ENCODE assay signal across 7 cellular contexts in the genomic region with DNA sequence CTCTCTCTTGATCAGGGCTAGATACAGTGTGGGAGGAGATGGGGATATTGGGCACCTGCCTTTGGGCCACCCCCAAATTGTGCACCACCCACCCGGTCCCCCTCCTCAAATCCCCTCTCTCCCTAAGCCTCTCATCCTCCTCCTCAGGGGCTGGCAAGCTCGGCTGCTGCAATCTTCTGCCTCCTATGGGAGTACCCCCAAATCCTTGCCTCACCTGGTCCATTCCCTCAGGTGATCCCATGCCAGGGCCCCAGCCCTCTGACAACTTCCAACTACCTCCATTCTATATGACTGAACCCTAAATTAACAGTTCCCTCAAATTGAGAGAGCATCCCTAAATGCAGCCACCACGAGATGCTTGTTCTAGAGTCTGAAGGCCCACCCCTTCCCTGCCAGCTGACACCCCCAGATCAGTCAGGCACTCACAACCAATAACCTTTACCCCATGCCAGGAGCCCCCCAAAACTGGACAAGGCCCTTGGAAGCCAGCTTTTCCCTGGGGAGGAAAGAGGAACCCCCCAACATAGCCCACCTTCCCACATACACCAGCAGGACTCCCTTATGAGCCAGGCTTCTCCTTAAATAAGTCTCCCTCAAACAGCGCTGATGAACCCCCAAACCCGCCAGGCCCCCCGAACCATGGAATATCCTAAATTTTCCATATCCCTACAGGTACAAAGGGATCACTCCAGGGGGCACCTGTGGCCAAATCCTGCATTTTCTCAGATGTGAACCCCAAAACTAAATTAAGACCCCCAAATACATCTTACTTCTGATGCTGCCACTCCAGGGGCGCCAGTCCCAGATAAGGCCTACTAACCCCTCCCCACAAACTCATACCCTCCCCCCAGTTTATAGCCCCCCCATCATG. TPM values are rescaled to one million over a fixed set of nuclear protein-coding genes. Genes with fewer than 3 reads are reported as not detected.
A peak's percentile ranks its signal among the peaks of the same experiment; 100 is the strongest.
DNase-seq lines count a peak whose midpoint lies in the region; ATAC-seq and TF ChIP-seq lines count a peak whose summit lies in the region.
"Had no signal": no experiment of that assay in that cellular context is flagged by ENCODE, and none has a peak within 500 bp of the region (broad histone marks: within the 10 kb centered on the region; RNA-seq: fewer than 3 reads in every experiment).

No MANE protein-coding gene starts in this region.

- ATAC-seq in HG03565 (IDR thresholded peaks at IDR 0.05; ENCODE audit: unreplicated experiment) (no peak), GM21390 (IDR thresholded peaks at IDR 0.05; ENCODE audit: unreplicated experiment) (no peak)

- H2BK12ac ChIP-seq in neuronal stem cell (ENCODE audit: low read length), result no peak overlapping the region

- H3K79me1 ChIP-seq in neuronal stem cell (ENCODE audit: low read depth, low read length), result peaks cover 2% of the 10 kb centered on the region

- no peak overlapping the region for H3K4ac ChIP-seq in neuronal stem cell (ENCODE audit: low read length)

- no TSS peak for BruUV-seq in mammary epithelial cell (replicated peaks; lab: Mats Ljungman, UMichigan)

- CTCF ChIA-PET in HEK293 (lab: Yijun Ruan, JAX) (interaction anchor here (1.2 kb wide), 1 partner anchor 171 kb away, joined by 9 read pairs; no protein-coding TSS in a partner anchor), mammary epithelial cell (lab: Charles Lee; ENCODE audit: low non-redundant PET) (no interaction called here)

- dilution Hi-C loops in mammary epithelial cell (cut with HindIII; ENCODE audit: low sequenced_read_pairs), result no loop called here

- H4K91ac ChIP-seq in neuronal stem cell (ENCODE audit: low read depth, low read length, poor library complexity), result no peak overlapping the region

- intact Hi-C loops in mammary epithelial cell (cut with micrococcal nuclease), result no loop called here

- no peak overlapping the region for H2AFZ ChIP-seq in mammary epithelial cell (ENCODE audit: low read depth, low read length)
- no peak overlapping the region for H2AFZ ChIP-seq in neuronal stem cell (ENCODE audit: low read length)

- H3K9me3 ChIP-seq in HEK293 (ENCODE audit: control insufficient read depth, insufficient read depth, low read depth, low read length) (no peaks in the 10 kb centered on the region), mammary epithelial cell (replicated peaks; ENCODE audit: insufficient read depth, low read length) (no peaks in the 10 kb centered on the region), neuronal stem cell (replicated peaks in 1 of 2; ENCODE audit: control insufficient read depth in 2 of 2, insufficient read depth in 1 of 2, low read depth in 1 of 2, low read length in 2 of 2) (no peaks in the 10 kb centered on the region)

- POLR2A ChIA-PET in HEK293 (lab: Yijun Ruan, JAX), result interaction anchor here (0.8 to 1.1 kb wide), 3 partner anchors 23 to 113 kb away, joined by 3 to 4 read pairs (median 3); a partner anchor contains a TSS

- no peak overlapping the region for H3K23ac ChIP-seq in neuronal stem cell (ENCODE audit: low read depth, low read length, poor library complexity)

- H2BK120ac ChIP-seq in neuronal stem cell (ENCODE audit: low read depth, low read length), result no peak overlapping the region

- H3K4me3 ChIP-seq in HEK293 (ENCODE audit: low read depth, low read length), result no peak overlapping the region
- H3K4me3 ChIP-seq in mammary epithelial cell (replicated peaks in 1 of 3; ENCODE audit: insufficient read depth in 1 of 3, low read depth in 2 of 3, low read length in 3 of 3), result peak overlapping the region in 1 of 3 experiments; percentile 26
- H3K4me3 ChIP-seq in neuronal stem cell (ENCODE audit: low read length in 2 of 2), result peak overlapping the region; percentile 44 to 76

- DNase-seq in mammary epithelial cell (no peak), neuronal stem cell (ENCODE audit: low spot score) (no peak)
- no peak for DNase-seq in stimulated activated CD4-positive, alpha-beta T cell treated with anti-CD3 and anti-CD28 coated beads, Interleukin-15, amount 100 ng/mL, for 24 hours
- DNase-seq: T-helper 9 cell had no signal

- 44% methylated on average over 3 of the region's 7 CpGs for WGBS in mammary epithelial cell (ENCODE audit: low coverage, missing lambda C conversion rate)
- WGBS in neuronal stem cell (ENCODE audit: extremely low coverage in 2 of 2, insufficient read length in 2 of 2, insufficient replicate concordance in 1 of 2), 2 donors, result no CpG with 5 or more reads among the region's 7 CpGs

- peak overlapping the region; percentile 15 for H2BK5ac ChIP-seq in neuronal stem cell (ENCODE audit: low read length)

- H3K4me1 ChIP-seq in HEK293 (ENCODE audit: control insufficient read depth, insufficient read depth, low read length) (peaks cover 11% of the 10 kb centered on the region), mammary epithelial cell (ENCODE audit: insufficient read depth, low read length) (peaks cover 22% of the 10 kb centered on the region), neuronal stem cell (ENCODE audit: control insufficient read depth in 2 of 2, insufficient read depth in 1 of 2, low read depth in 1 of 2, low read length in 2 of 2) (peaks cover 37 to 46% of the 10 kb centered on the region in 2 donors)

- H3K36me3 ChIP-seq in HEK293 (ENCODE audit: control insufficient read depth in 2 of 2, insufficient read depth in 1 of 2, low read length in 2 of 2), result peaks cover 0 to 6% of the 10 kb centered on the region in 2 experiments; a peak in 1 of 3 replicates
- H3K36me3 ChIP-seq in mammary epithelial cell (ENCODE audit: insufficient read depth, low read length), result no peaks in the 10 kb centered on the region
- peaks cover 2 to 11% of the 10 kb centered on the region in 2 donors for H3K36me3 ChIP-seq in neuronal stem cell (replicated peaks in 1 of 2; ENCODE audit: control insufficient read depth in 2 of 2, insufficient read depth in 2 of 2, low read length in 2 of 2)

- TF ChIP-seq CTCF in HEK293 (tag by site-specific recombination; IDR thresholded peaks at IDR 0.05) (no peak), mammary epithelial cell (conservative IDR thresholded peaks at IDR 0.05 in 1 of 2, IDR thresholded peaks at IDR 0.05 in 1 of 2; ENCODE audit: extremely low read depth in 1 of 2, insufficient read depth in 1 of 2, low read depth in 1 of 2, low read length in 2 of 2) (no peak)

- no peak overlapping the region for H3K27ac ChIP-seq in HEK293 (ENCODE audit: extremely low read depth, low read depth, low read length)
- no peak overlapping the region for H3K27ac ChIP-seq in mammary epithelial cell (ENCODE audit: insufficient read depth, low read depth, low read length)
- H3K27ac ChIP-seq in neuronal stem cell (replicated peaks; ENCODE audit: low read length), result peak overlapping the region; percentile 80

- H3K79me2 ChIP-seq in mammary epithelial cell (ENCODE audit: insufficient read depth, low read length), result peaks cover 8% of the 10 kb centered on the region

- no peak overlapping the region for H2BK15ac ChIP-seq in neuronal stem cell (ENCODE audit: low read length)

- H4K20me1 ChIP-seq in mammary epithelial cell (ENCODE audit: insufficient read depth, low read length), result no peaks in the 10 kb centered on the region

- peak overlapping the region; percentile 46 for H3K18ac ChIP-seq in neuronal stem cell (ENCODE audit: low read length)

- H3K27me3 ChIP-seq in mammary epithelial cell (ENCODE audit: insufficient read depth, low read length) (no peaks in the 10 kb centered on the region), neuronal stem cell (ENCODE audit: control insufficient read depth in 3 of 3, insufficient read depth in 3 of 3, low read depth in 1 of 3, low read length in 3 of 3) (no peaks in the 10 kb centered on the region)

- H4K8ac ChIP-seq in neuronal stem cell (ENCODE audit: low read depth, low read length), result no peak overlapping the region

- peak overlapping the region; percentile 53 for H2AK5ac ChIP-seq in neuronal stem cell (ENCODE audit: low read depth, low read length)

- no peak overlapping the region for H3K9ac ChIP-seq in mammary epithelial cell (ENCODE audit: insufficient read depth, low read length)
- H3K9ac ChIP-seq in neuronal stem cell (ENCODE audit: low read depth, low read length, poor library complexity), result peak overlapping the region; percentile 74

- in situ Hi-C loops in mammary epithelial cell (cut with MboI; ENCODE audit: low sequenced_read_pairs in 2 of 2), result no loop called here

- H3K4me2 ChIP-seq in mammary epithelial cell (ENCODE audit: insufficient read depth, low read depth, low read length), result peak overlapping the region; percentile 46
- H3K4me2 ChIP-seq in neuronal stem cell (ENCODE audit: insufficient read depth, low read length, poor library complexity, severe bottlenecking), result peak overlapping the region; percentile 74

- no peak overlapping the region for H3K14ac ChIP-seq in neuronal stem cell (ENCODE audit: low read length)

TF ChIP-seq in HEK293, 187 proteins besides CTCF, POLR2A, EP300 and RAD21 (continues in another document):
- TF ChIP-seq, protein P1, sequence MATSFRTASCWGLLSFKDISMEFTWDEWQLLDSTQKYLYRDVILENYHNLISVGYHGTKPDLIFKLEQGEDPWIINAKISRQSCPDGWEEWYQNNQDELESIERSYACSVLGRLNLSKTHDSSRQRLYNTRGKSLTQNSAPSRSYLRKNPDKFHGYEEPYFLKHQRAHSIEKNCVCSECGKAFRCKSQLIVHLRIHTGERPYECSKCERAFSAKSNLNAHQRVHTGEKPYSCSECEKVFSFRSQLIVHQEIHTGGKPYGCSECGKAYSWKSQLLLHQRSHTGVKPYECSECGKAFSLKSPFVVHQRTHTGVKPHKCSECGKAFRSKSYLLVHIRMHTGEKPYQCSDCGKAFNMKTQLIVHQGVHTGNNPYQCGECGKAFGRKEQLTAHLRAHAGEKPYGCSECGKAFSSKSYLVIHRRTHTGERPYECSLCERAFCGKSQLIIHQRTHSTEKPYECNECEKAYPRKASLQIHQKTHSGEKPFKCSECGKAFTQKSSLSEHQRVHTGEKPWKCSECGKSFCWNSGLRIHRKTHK (tag by site-specific recombination; IDR thresholded peaks at IDR 0.05), result no peak

RNA-seq across cellular contexts. Expression of a gene that starts 3.2 kb away (rescaled TPM):
- total RNA-seq in mammary epithelial cell, result 10 to 100 TPM in 1 of 2 donors, 1 to 10 TPM in 1; 1.5 to 10.8 TPM
- polyA plus RNA-seq in mammary epithelial cell, result 3.5 TPM
- polyA minus RNA-seq in mammary epithelial cell, result 6.7 TPM
- polyA plus RNA-seq in neuronal stem cell (2013, experiment 1 of 2), result 52.7 TPM
- 51.9 TPM for polyA plus RNA-seq in neuronal stem cell (2013, experiment 2 of 2)

RNA-seq across cellular contexts. Expression of a gene that starts 3.3 kb away (rescaled TPM):
- total RNA-seq in mammary epithelial cell, result 100 to 1,000 TPM; 385 to 448 TPM
- 297 TPM for polyA plus RNA-seq in mammary epithelial cell
- polyA minus RNA-seq in mammary epithelial cell, result 321 TPM
- 270 TPM for polyA plus RNA-seq in neuronal stem cell (2013, experiment 1 of 2)
- 258 TPM for polyA plus RNA-seq in neuronal stem cell (2013, experiment 2 of 2)

RNA-seq across cellular contexts. Expression of a gene that starts 17.8 kb away (rescaled TPM):
- total RNA-seq in mammary epithelial cell, result 10 to 100 TPM; 43.6 to 48.0 TPM
- polyA plus RNA-seq in mammary epithelial cell, result 7.9 TPM
- polyA minus RNA-seq in mammary epithelial cell, result 44.2 TPM
- polyA plus RNA-seq in neuronal stem cell (2013, experiment 1 of 2), result 50.9 TPM
- 48.6 TPM for polyA plus RNA-seq in neuronal stem cell (2013, experiment 2 of 2)

RNA-seq across cellular contexts. Expression of a gene that starts 22.8 kb away (rescaled TPM):
- total RNA-seq in mammary epithelial cell, result 10 to 100 TPM; 36.7 to 53.6 TPM
- polyA plus RNA-seq in mammary epithelial cell, result 39.8 TPM
- 26.2 TPM for polyA minus RNA-seq in mammary epithelial cell
- 84.8 TPM for polyA plus RNA-seq in neuronal stem cell (2013, experiment 1 of 2)
- polyA plus RNA-seq in neuronal stem cell (2013, experiment 2 of 2), result 83.7 TPM

RNA-seq across cellular contexts. Expression of a gene that starts 25.8 kb away (rescaled TPM):
- total RNA-seq in mammary epithelial cell, result 100 to 1,000 TPM; 116 to 204 TPM
- 326 TPM for polyA plus RNA-seq in mammary epithelial cell
- polyA minus RNA-seq in mammary epithelial cell, result 296 TPM
- 974 TPM for polyA plus RNA-seq in neuronal stem cell (2013, experiment 1 of 2)
- 956 TPM for polyA plus RNA-seq in neuronal stem cell (2013, experiment 2 of 2)
